ENCODE assay signal across 21 cellular contexts in genomic region chr15:68623301-68623892, GRCh38. TPM values are rescaled to one million over a fixed set of nuclear protein-coding genes. Genes with fewer than 3 reads are reported as not detected.
A peak's percentile ranks its signal among the peaks of the same experiment; 100 is the strongest.
DNase-seq lines count a peak whose midpoint lies in the region; ATAC-seq and TF ChIP-seq lines count a peak whose summit lies in the region.
"Had no signal": no experiment of that assay in that cellular context is flagged by ENCODE, and none has a peak within 500 bp of the region (broad histone marks: within the 10 kb centered on the region; RNA-seq: fewer than 3 reads in every experiment).

No MANE protein-coding gene starts in this region.

- H3K27me3 Mint-ChIP-seq in activated B cell treated with CpG ODN at 0.5 μM for 24 hours, result peaks cover 2% of the 10 kb centered on the region
- H3K27me3 Mint-ChIP-seq in activated naive CD8-positive, alpha-beta T cell treated with anti-CD3 and anti-CD28 coated beads, Interleukin-2, amount 50 U/mL, for 24 hours, result peaks cover 2% of the 10 kb centered on the region

- no peak overlapping the region for H4K91ac ChIP-seq in trophoblast cell (ENCODE audit: low read depth, low read length)

- peaks cover 26% of the 10 kb centered on the region for H3K27me3 ChIP-seq in gastroesophageal sphincter
- no peaks in the 10 kb centered on the region for H3K27me3 ChIP-seq in trophoblast cell (ENCODE audit: insufficient read depth, low read length)
- H3K27me3 ChIP-seq in mesendoderm (ENCODE audit: insufficient read depth, low read length, poor library complexity), result no peaks in the 10 kb centered on the region

- no peaks in the 10 kb centered on the region for H3K36me3 ChIP-seq in gastroesophageal sphincter
- H3K36me3 ChIP-seq in trophoblast cell (ENCODE audit: control insufficient read depth in 1 of 2, insufficient read depth in 2 of 2, low read length in 2 of 2), result no peaks in the 10 kb centered on the region
- no peaks in the 10 kb centered on the region for H3K36me3 ChIP-seq in mesendoderm (ENCODE audit: control insufficient read depth, insufficient read depth, low read length)
- H3K36me3 ChIP-seq: stomach had no signal

- no peak overlapping the region for H3K56ac ChIP-seq in mesendoderm (ENCODE audit: low read length)

- TF ChIP-seq EP300 in gastroesophageal sphincter (IDR thresholded peaks at IDR 0.05), result no peak

- no peak overlapping the region for H3K14ac ChIP-seq in trophoblast cell (ENCODE audit: low read length)

- H4K5ac ChIP-seq in mesendoderm (ENCODE audit: low read length), result no peak overlapping the region

- peak overlapping the region; percentile 21 for H2AFZ ChIP-seq in trophoblast cell (ENCODE audit: insufficient read depth, low read length, poor library complexity)

- no peak overlapping the region for H2AK5ac ChIP-seq in trophoblast cell (ENCODE audit: low read length)
- H2AK5ac ChIP-seq in mesendoderm (ENCODE audit: low read length), result no peak overlapping the region

- CTCF ChIA-PET in activated B cell treated with CpG ODN at 0.5 μM for 24 hours (lab: Charles Lee), result no interaction called here

- intact Hi-C loops in activated B cell treated with CpG ODN at 0.5 μM for 24 hours (cut with micrococcal nuclease), result no loop called here

- H3K4me3 Mint-ChIP-seq in activated B cell treated with CpG ODN at 0.5 μM for 24 hours, result no peak overlapping the region
- H3K4me3 Mint-ChIP-seq in activated naive CD8-positive, alpha-beta T cell treated with anti-CD3 and anti-CD28 coated beads, Interleukin-2, amount 50 U/mL, for 24 hours, result no peak overlapping the region
- H3K4me3 Mint-ChIP-seq: activated naive CD8-positive, alpha-beta T cell; neural crest cell; T-helper 1 cell treated with Interleukin-12 subunit alpha and Interleukin-12 subunit beta and Interleukin-4 antibody, amounts not matched to agents 30 μg/mL and 1 μg/mL, for 36 hours had no signal

- H3K4me2 ChIP-seq in trophoblast cell (ENCODE audit: low read length) (no peak overlapping the region), mesendoderm (ENCODE audit: low read length) (no peak overlapping the region)

- peak overlapping the region in 3 of 4 donors; percentile 11 to 51 (median 45) for H3K27ac ChIP-seq in gastroesophageal sphincter
- no peak overlapping the region for H3K27ac ChIP-seq in trophoblast cell (ENCODE audit: low read depth, low read length)
- H3K27ac ChIP-seq in mesendoderm (ENCODE audit: low read depth, low read length), result no peak overlapping the region
- H3K27ac ChIP-seq: epithelial cell of prostate, RWPE1, skin epidermis, stomach had no signal

- no peak overlapping the region for H2BK5ac ChIP-seq in trophoblast cell (ENCODE audit: low read depth, low read length, poor library complexity)
- no peak overlapping the region for H2BK5ac ChIP-seq in mesendoderm (ENCODE audit: low read length)

- no peak overlapping the region for H3K18ac ChIP-seq in trophoblast cell (ENCODE audit: low read length)
- no peak overlapping the region for H3K18ac ChIP-seq in mesendoderm (ENCODE audit: low read length)

- no peaks in the 10 kb centered on the region for H3K9me3 Mint-ChIP-seq in activated B cell treated with CpG ODN at 0.5 μM for 24 hours
- no peaks in the 10 kb centered on the region for H3K9me3 Mint-ChIP-seq in activated naive CD8-positive, alpha-beta T cell treated with anti-CD3 and anti-CD28 coated beads, Interleukin-2, amount 50 U/mL, for 24 hours
- H3K9me3 Mint-ChIP-seq: neural crest cell; T-helper 1 cell treated with Interleukin-12 subunit alpha and Interleukin-12 subunit beta and Interleukin-4 antibody, amounts not matched to agents 30 μg/mL and 1 μg/mL, for 36 hours had no signal

- H3K4me3 ChIP-seq in gastroesophageal sphincter (no peak overlapping the region), trophoblast cell (ENCODE audit: low read depth, low read length) (no peak overlapping the region), mesendoderm (ENCODE audit: low read length) (no peak overlapping the region)
- H3K4me3 ChIP-seq: lung, skin epidermis, stomach had no signal

- H2BK12ac ChIP-seq in trophoblast cell (ENCODE audit: low read length), result no peak overlapping the region

- H3K9ac ChIP-seq in trophoblast cell (ENCODE audit: low read length), result no peak overlapping the region
- H3K9ac ChIP-seq in mesendoderm (ENCODE audit: low read length), result no peak overlapping the region

- ATAC-seq in activated B cell treated with CpG ODN at 0.5 μM for 24 hours (ENCODE audit: low read depth) (peak; percentile 31), gastroesophageal sphincter (peak; percentile 50), GM18520 (IDR thresholded peaks at IDR 0.05; ENCODE audit: unreplicated experiment) (no peak)
- no peak for ATAC-seq in activated naive CD8-positive, alpha-beta T cell treated with anti-CD3 and anti-CD28 coated beads, Interleukin-2, amount 50 U/mL, for 24 hours

- no peak overlapping the region for H3K23ac ChIP-seq in trophoblast cell (ENCODE audit: low read length)
- no peak overlapping the region for H3K23ac ChIP-seq in mesendoderm (ENCODE audit: low read length)

- H3K79me1 ChIP-seq in trophoblast cell (ENCODE audit: low read length), result no peaks in the 10 kb centered on the region
- no peaks in the 10 kb centered on the region for H3K79me1 ChIP-seq in mesendoderm (ENCODE audit: low read length)

- H2BK15ac ChIP-seq in mesendoderm (replicated peaks; ENCODE audit: low read depth), result no peak overlapping the region

- peaks cover 53% of the 10 kb centered on the region for H3K4me1 Mint-ChIP-seq in activated B cell treated with CpG ODN at 0.5 μM for 24 hours
- H3K4me1 Mint-ChIP-seq in activated naive CD8-positive, alpha-beta T cell treated with anti-CD3 and anti-CD28 coated beads, Interleukin-2, amount 50 U/mL, for 24 hours, result peaks cover 3% of the 10 kb centered on the region

- TF ChIP-seq POLR2A in gastroesophageal sphincter (IDR thresholded peaks at IDR 0.05), result no peak

- no peak overlapping the region for H3K27ac Mint-ChIP-seq in activated B cell treated with CpG ODN at 0.5 μM for 24 hours
- no peak overlapping the region for H3K27ac Mint-ChIP-seq in activated naive CD8-positive, alpha-beta T cell treated with anti-CD3 and anti-CD28 coated beads, Interleukin-2, amount 50 U/mL, for 24 hours
- H3K27ac Mint-ChIP-seq: activated naive CD8-positive, alpha-beta T cell; T-helper 1 cell treated with Interleukin-12 subunit alpha and Interleukin-12 subunit beta and Interleukin-4 antibody, amounts not matched to agents 30 μg/mL and 1 μg/mL, for 36 hours had no signal

- POLR2A ChIA-PET in activated B cell treated with CpG ODN at 0.5 μM for 24 hours (lab: Charles Lee), result no interaction called here

- no peak overlapping the region for H4K8ac ChIP-seq in trophoblast cell (ENCODE audit: low read depth, low read length)
- no peak overlapping the region for H4K8ac ChIP-seq in mesendoderm (ENCODE audit: low read depth, low read length)

- H3K4ac ChIP-seq in trophoblast cell (ENCODE audit: low read depth, low read length) (no peak overlapping the region), mesendoderm (ENCODE audit: low read depth, low read length) (no peak overlapping the region)

- no peaks in the 10 kb centered on the region for H3K79me2 ChIP-seq in trophoblast cell (ENCODE audit: control insufficient read depth, insufficient read depth, low read length, poor library complexity)
- H3K79me2 ChIP-seq in mesendoderm (ENCODE audit: control insufficient read depth, insufficient read depth, low read length), result no peaks in the 10 kb centered on the region

- H3K9me3 ChIP-seq in gastroesophageal sphincter, result no peaks in the 10 kb centered on the region
- no peaks in the 10 kb centered on the region for H3K9me3 ChIP-seq in trophoblast cell (ENCODE audit: insufficient read depth, low read depth, low read length)
- H3K9me3 ChIP-seq: stomach had no signal

- H3K4me1 ChIP-seq in gastroesophageal sphincter, result peaks cover 0 to 58% (median 12%) of the 10 kb centered on the region in 3 donors
- no peaks in the 10 kb centered on the region for H3K4me1 ChIP-seq in trophoblast cell (ENCODE audit: control insufficient read depth in 1 of 2, insufficient read depth in 2 of 2, low read length in 2 of 2)
- no peaks in the 10 kb centered on the region for H3K4me1 ChIP-seq in mesendoderm (ENCODE audit: control insufficient read depth, low read depth, low read length)

- TF ChIP-seq CTCF in activated B cell treated with CpG ODN at 0.5 μM for 24 hours (IDR thresholded peaks at IDR 0.05), result no peak
- TF ChIP-seq CTCF in gastroesophageal sphincter (IDR thresholded peaks at IDR 0.05), result no peak

- no peak overlapping the region for H4K12ac ChIP-seq in trophoblast cell (ENCODE audit: low read depth, low read length)

- DNase-seq in ELF-1 (ENCODE audit: low read depth, low spot score), result peak; percentile 49
- no peak for DNase-seq in activated B cell treated with CpG ODN at 0.5 μM for 24 hours
- DNase-seq in trophoblast cell, result no peak
- DNase-seq in mesendoderm, result no peak
- DNase-seq in occipital lobe (lab: John Stamatoyannopoulos, UW), result no peak
- no peak for DNase-seq in activated naive CD8-positive, alpha-beta T cell treated with anti-CD3 and anti-CD28 coated beads, Interleukin-2, amount 50 U/mL, for 24 hours
- DNase-seq: activated CD4-positive, alpha-beta T cell treated with anti-CD3 and anti-CD28 coated beads for 1 hour; activated T-cell treated with anti-CD3 and anti-CD28 coated beads for 4 hours; Calu3; NCI-H1092; stomach had no signal

- no peaks in the 10 kb centered on the region for H3K36me3 Mint-ChIP-seq in activated B cell treated with CpG ODN at 0.5 μM for 24 hours (ENCODE audit: low read depth)
- H3K36me3 Mint-ChIP-seq in activated naive CD8-positive, alpha-beta T cell treated with anti-CD3 and anti-CD28 coated beads, Interleukin-2, amount 50 U/mL, for 24 hours (ENCODE audit: low read depth), result no peaks in the 10 kb centered on the region
- H3K36me3 Mint-ChIP-seq: activated naive CD8-positive, alpha-beta T cell had no signal

- H2BK120ac ChIP-seq in trophoblast cell (ENCODE audit: insufficient read depth, low read length, poor library complexity) (no peak overlapping the region), mesendoderm (ENCODE audit: low read depth, low read length) (no peak overlapping the region)

- WGBS in gastroesophageal sphincter (ENCODE audit: low coverage in 1 of 2), 2 donors, result 67% methylated on average over 1 of the region's 13 CpGs; no CpG with 5 or more reads in 1 of the 2 donors
- no CpG with 5 or more reads among the region's 13 CpGs for WGBS in trophoblast cell (ENCODE audit: extremely low coverage, insufficient coverage, insufficient read length)
- WGBS in mesendoderm (ENCODE audit: extremely low coverage, insufficient coverage, low lambda C conversion rate), result no CpG with 5 or more reads among the region's 13 CpGs

RNA-seq across cellular contexts. Expression of gene CORO2B, which starts 44.6 kb away (rescaled TPM):
- total RNA-seq in activated B cell treated with CpG ODN at 0.5 μM for 24 hours, result 0.64 and 1.0 TPM in 2 replicates
- total RNA-seq in gastroesophageal sphincter, result 1 to 10 TPM; 3.2 to 9.1 (median 6.6) TPM
- polyA plus RNA-seq in trophoblast cell (2013), result 0.22 and 0.24 TPM in 2 replicates
- polyA plus RNA-seq in mesendoderm (2013, experiment 1 of 2), result 1.9 TPM
- 1.8 TPM for polyA plus RNA-seq in mesendoderm (2013, experiment 2 of 2)
- 19.8 TPM for total RNA-seq in occipital lobe
- total RNA-seq: NCI-H460 had no signal

Comparison
In these comparisons a context has a peak if more than half of its experiments do, and no peak if none do; other contexts are left out.
1. ATAC-seq: peak in activated B cell treated with CpG ODN at 0.5 μM for 24 hours (single experiment) and gastroesophageal sphincter (single experiment); none in GM18520 (single experiment) and activated naive CD8-positive, alpha-beta T cell treated with anti-CD3 and anti-CD28 coated beads, Interleukin-2, amount 50 U/mL, for 24 hours (single experiment).
2. H3K27ac ChIP-seq: peak in gastroesophageal sphincter (3 of 4); none in trophoblast cell (single experiment) and mesendoderm (single experiment).